In the genomic region with DNA sequence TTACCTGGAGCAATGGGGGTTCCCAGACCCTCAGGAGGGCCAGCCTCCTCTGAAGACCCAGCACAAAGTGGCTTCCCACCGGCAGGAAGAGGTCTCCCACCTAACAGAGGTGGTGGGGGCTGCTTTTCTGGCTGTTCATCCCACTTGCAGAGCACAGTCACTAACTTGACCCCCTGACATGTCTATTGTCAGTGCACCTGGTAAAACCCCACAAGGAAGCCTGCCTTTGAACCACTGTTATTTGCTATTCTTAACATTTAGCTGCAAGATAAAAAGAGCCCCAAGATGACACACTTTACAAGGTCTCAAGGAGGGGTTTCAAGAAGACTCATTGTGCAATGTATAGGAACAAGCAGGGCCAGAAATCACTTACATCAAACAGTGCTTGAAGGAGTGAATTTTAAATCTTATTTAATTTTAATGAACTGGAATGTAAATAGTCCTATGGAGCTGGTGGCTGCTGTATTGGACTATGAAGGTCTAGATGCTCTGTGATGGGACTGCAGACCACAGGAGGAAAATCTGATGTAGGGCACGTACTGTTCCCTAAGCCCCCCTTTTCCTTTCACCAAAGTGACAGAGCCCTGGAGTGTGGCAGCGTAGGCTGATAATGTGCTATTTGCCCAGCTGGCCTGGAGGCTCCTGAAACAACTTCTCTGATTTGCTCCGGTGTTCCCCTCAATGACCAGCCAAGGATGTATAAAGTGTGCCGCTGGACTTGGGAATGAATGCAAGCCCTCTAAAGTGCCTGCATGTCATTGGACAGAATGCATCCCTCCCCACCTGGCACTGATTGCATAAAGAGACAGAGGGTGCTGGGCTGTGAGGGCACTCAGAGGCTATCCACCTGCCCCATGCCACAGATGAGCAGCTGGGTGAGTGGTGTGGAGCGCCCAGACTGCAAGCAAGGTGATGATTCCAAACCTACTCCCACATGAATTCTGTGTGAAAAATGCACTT, we compare ENCODE assay signal across 18 cellular contexts.
A peak's percentile ranks its signal among the peaks of the same experiment; 100 is the strongest.
DNase-seq lines count a peak whose midpoint lies in the region; ATAC-seq and TF ChIP-seq lines count a peak whose summit lies in the region.
"Had no signal": no experiment of that assay in that cellular context is flagged by ENCODE, and none has a peak within 500 bp of the region (broad histone marks: within the 10 kb centered on the region; RNA-seq: fewer than 3 reads in every experiment).

No MANE protein-coding gene starts in this region.

- peaks cover 34% of the 10 kb centered on the region; the same call in 1 of the 2 replicates for H3K36me3 ChIP-seq in PC-9 (ENCODE audit: low read depth)
- H3K36me3 ChIP-seq: SJSA1 had no signal

- no peaks in the 10 kb centered on the region for H3K79me2 ChIP-seq in PC-9 (ENCODE audit: low read depth)
- H3K79me2 ChIP-seq: hepatocyte had no signal

- TF ChIP-seq CTCF in PC-9 (conservative IDR thresholded peaks at IDR 0.05) = no peak

- peaks cover 32% of the 10 kb centered on the region for H3K4me1 Mint-ChIP-seq in activated CD4-positive, alpha-beta T cell treated with anti-CD3 and anti-CD28 coated beads for 36 hours
- H3K4me1 Mint-ChIP-seq in IgD-negative memory B cell = peaks cover 21 to 50% (median 24%) of the 10 kb centered on the region in 3 donors
- peaks cover 28% of the 10 kb centered on the region for H3K4me1 Mint-ChIP-seq in activated naive CD8-positive, alpha-beta T cell treated with anti-CD3 and anti-CD28 coated beads, Interleukin-2, amount 10 ng/mL, durations not matched to agents 7 days and 5 days
- H3K4me1 Mint-ChIP-seq in stimulated activated naive CD8-positive, alpha-beta T cell treated with anti-CD3 and anti-CD28 coated beads, Interleukin-15, amount 100 ng/mL, for 72 hours = peaks cover 65% of the 10 kb centered on the region

- no peaks in the 10 kb centered on the region for H4K20me1 ChIP-seq in PC-9 (ENCODE audit: insufficient read depth)

- no peaks in the 10 kb centered on the region for H3K9me3 ChIP-seq in PC-9 (ENCODE audit: insufficient read depth, low read depth)
- H3K9me3 ChIP-seq: esophagus squamous epithelium, SJSA1 had no signal

- CTCF ChIA-PET in activated CD4-positive, alpha-beta T cell treated with anti-CD3 and anti-CD28 coated beads for 36 hours (lab: Charles Lee) = interaction anchor here (1.1 kb wide), 1 partner anchor 35 kb away, joined by 4 read pairs; no protein-coding TSS in a partner anchor
- CTCF ChIA-PET in PC-9 (lab: Charles Lee) = no interaction called here

- H3K4me3 Mint-ChIP-seq in activated CD4-positive, alpha-beta T cell treated with anti-CD3 and anti-CD28 coated beads for 36 hours = no peak overlapping the region
- H3K4me3 Mint-ChIP-seq in IgD-negative memory B cell = peak overlapping the region in 1 of 4 donors; percentile 88
- peak overlapping the region; percentile 44 for H3K4me3 Mint-ChIP-seq in activated naive CD8-positive, alpha-beta T cell treated with anti-CD3 and anti-CD28 coated beads, Interleukin-2, amount 10 ng/mL, durations not matched to agents 7 days and 5 days
- peak overlapping the region; percentile 69 to 76 for H3K4me3 Mint-ChIP-seq in stimulated activated naive CD8-positive, alpha-beta T cell treated with anti-CD3 and anti-CD28 coated beads, Interleukin-15, amount 100 ng/mL, for 72 hours
- H3K4me3 Mint-ChIP-seq: activated CD4-positive, alpha-beta memory T cell treated with anti-CD3 and anti-CD28 coated beads, Interleukin-2, amount 10 ng/mL, durations not matched to agents 7 days and 5 days; brain had no signal

- H3K27ac Mint-ChIP-seq in activated CD4-positive, alpha-beta T cell treated with anti-CD3 and anti-CD28 coated beads for 36 hours = peak overlapping the region; percentile 63
- peak overlapping the region in 2 of 3 donors; percentile 28 to 95 for H3K27ac Mint-ChIP-seq in IgD-negative memory B cell
- peak overlapping the region; percentile 65 for H3K27ac Mint-ChIP-seq in activated naive CD8-positive, alpha-beta T cell treated with anti-CD3 and anti-CD28 coated beads, Interleukin-2, amount 10 ng/mL, durations not matched to agents 7 days and 5 days
- H3K27ac Mint-ChIP-seq in stimulated activated naive CD8-positive, alpha-beta T cell treated with anti-CD3 and anti-CD28 coated beads, Interleukin-15, amount 100 ng/mL, for 72 hours = peak overlapping the region; percentile 69 to 97
- H3K27ac Mint-ChIP-seq: activated CD4-positive, alpha-beta memory T cell treated with anti-CD3 and anti-CD28 coated beads, Interleukin-2, amount 10 ng/mL, durations not matched to agents 7 days and 5 days had no signal

- H3K27me3 Mint-ChIP-seq in activated CD4-positive, alpha-beta T cell treated with anti-CD3 and anti-CD28 coated beads for 36 hours = peaks cover 22% of the 10 kb centered on the region
- peaks cover 11% of the 10 kb centered on the region for H3K27me3 Mint-ChIP-seq in IgD-negative memory B cell
- H3K27me3 Mint-ChIP-seq in activated naive CD8-positive, alpha-beta T cell treated with anti-CD3 and anti-CD28 coated beads, Interleukin-2, amount 10 ng/mL, durations not matched to agents 7 days and 5 days = peaks cover 8% of the 10 kb centered on the region
- peaks cover 45% of the 10 kb centered on the region for H3K27me3 Mint-ChIP-seq in stimulated activated naive CD8-positive, alpha-beta T cell treated with anti-CD3 and anti-CD28 coated beads, Interleukin-15, amount 100 ng/mL, for 72 hours

- no peaks in the 10 kb centered on the region for H3K27me3 ChIP-seq in PC-9 (ENCODE audit: insufficient read depth, low read depth)
- H3K27me3 ChIP-seq: esophagus squamous epithelium, hepatocyte, SJSA1 had no signal

- H3F3A ChIP-seq in PC-9 (ENCODE audit: insufficient read depth, low read depth) = no peaks in the 10 kb centered on the region

- intact Hi-C loops in activated CD4-positive, alpha-beta T cell treated with anti-CD3 and anti-CD28 coated beads for 36 hours (cut with DNase I, micrococcal nuclease) = no loop called here
- intact Hi-C loops in PC-9 (cut with micrococcal nuclease; ENCODE audit: unreplicated experiment) = no loop called here

- no peaks in the 10 kb centered on the region for H3K9me2 ChIP-seq in PC-9 (ENCODE audit: insufficient read depth)

- H3K4me2 ChIP-seq in PC-9 = no peak overlapping the region
- H3K4me2 ChIP-seq: hepatocyte had no signal

- DNase-seq in activated CD4-positive, alpha-beta T cell treated with anti-CD3 and anti-CD28 coated beads for 36 hours = no peak
- no peak for DNase-seq in activated CD4-positive, alpha-beta T cell treated with anti-CD3 and anti-CD28 coated beads, Interleukin-2, amount 50 U/mL, for 1 hour
- no peak for DNase-seq in activated naive CD8-positive, alpha-beta T cell treated with anti-CD3 and anti-CD28 coated beads, Interleukin-2, amount 10 ng/mL, durations not matched to agents 7 days and 5 days
- no peak for DNase-seq in stimulated activated naive CD8-positive, alpha-beta T cell treated with anti-CD3 and anti-CD28 coated beads, Interleukin-15, amount 100 ng/mL, for 72 hours
- no peak for DNase-seq in PC-9
- no peak for DNase-seq in ACHN
- DNase-seq: activated CD4-positive, alpha-beta memory T cell treated with anti-CD3 and anti-CD28 coated beads, Interleukin-2, amount 10 ng/mL, durations not matched to agents 7 days and 5 days; activated effector memory CD4-positive, alpha-beta T cell treated with anti-CD3 and anti-CD28 coated beads, Interleukin-2, amount 50 U/mL, for 16 hours; Calu3; dermis blood vessel endothelial cell; esophagus squamous epithelium; MM.1S; NCI-H2171 had no signal

- in situ Hi-C loops in ACHN (cut with HindIII; ENCODE audit: low pct_ligation_motif_present, low pct_unique_long_range_greater_than_20kb, low sequenced_read_pairs) = no loop called here

- no TSS peak for BruUV-seq in PC-9 (replicated peaks; lab: Mats Ljungman, UMichigan)

- no peak overlapping the region for H2AFZ ChIP-seq in PC-9
- H2AFZ ChIP-seq: hepatocyte had no signal

- H3K9me3 Mint-ChIP-seq in activated CD4-positive, alpha-beta T cell treated with anti-CD3 and anti-CD28 coated beads for 36 hours (ENCODE audit: low read depth) = no peaks in the 10 kb centered on the region
- no peaks in the 10 kb centered on the region for H3K9me3 Mint-ChIP-seq in IgD-negative memory B cell
- H3K9me3 Mint-ChIP-seq in activated naive CD8-positive, alpha-beta T cell treated with anti-CD3 and anti-CD28 coated beads, Interleukin-2, amount 10 ng/mL, durations not matched to agents 7 days and 5 days = no peaks in the 10 kb centered on the region
- no peaks in the 10 kb centered on the region for H3K9me3 Mint-ChIP-seq in stimulated activated naive CD8-positive, alpha-beta T cell treated with anti-CD3 and anti-CD28 coated beads, Interleukin-15, amount 100 ng/mL, for 72 hours
- H3K9me3 Mint-ChIP-seq: activated CD4-positive, alpha-beta memory T cell treated with anti-CD3 and anti-CD28 coated beads, Interleukin-2, amount 10 ng/mL, durations not matched to agents 7 days and 5 days had no signal

- no peaks in the 10 kb centered on the region for H3K4me1 ChIP-seq in PC-9 (replicated peaks; ENCODE audit: insufficient read depth)
- H3K4me1 ChIP-seq: esophagus squamous epithelium, SJSA1 had no signal

- peak; percentile 24 for ATAC-seq in activated CD4-positive, alpha-beta T cell treated with anti-CD3 and anti-CD28 coated beads for 36 hours
- no peak for ATAC-seq in activated naive CD8-positive, alpha-beta T cell treated with anti-CD3 and anti-CD28 coated beads, Interleukin-2, amount 10 ng/mL, durations not matched to agents 7 days and 5 days (ENCODE audit: low read depth)
- peak; percentile 6 for ATAC-seq in stimulated activated naive CD8-positive, alpha-beta T cell treated with anti-CD3 and anti-CD28 coated beads, Interleukin-15, amount 100 ng/mL, for 72 hours
- ATAC-seq in HG02798 (IDR thresholded peaks at IDR 0.05; ENCODE audit: poor library complexity, unreplicated experiment) = no peak

- no peaks in the 10 kb centered on the region for H3K36me3 Mint-ChIP-seq in activated CD4-positive, alpha-beta T cell treated with anti-CD3 and anti-CD28 coated beads for 36 hours (ENCODE audit: low read depth)
- no peaks in the 10 kb centered on the region for H3K36me3 Mint-ChIP-seq in IgD-negative memory B cell
- no peaks in the 10 kb centered on the region for H3K36me3 Mint-ChIP-seq in activated naive CD8-positive, alpha-beta T cell treated with anti-CD3 and anti-CD28 coated beads, Interleukin-2, amount 10 ng/mL, durations not matched to agents 7 days and 5 days
- H3K36me3 Mint-ChIP-seq: brain had no signal

- POLR2A ChIA-PET in activated CD4-positive, alpha-beta T cell treated with anti-CD3 and anti-CD28 coated beads for 36 hours (lab: Charles Lee) = no interaction called here
- POLR2A ChIA-PET in activated naive CD8-positive, alpha-beta T cell treated with anti-CD3 and anti-CD28 coated beads, Interleukin-2, amount 10 ng/mL, durations not matched to agents 7 days and 5 days (lab: Charles Lee) = no interaction called here
- POLR2A ChIA-PET in PC-9 (lab: Charles Lee; ENCODE audit: unreplicated experiment) = no interaction called here

- H3K27ac ChIP-seq in PC-9 = no peak overlapping the region
- H3K27ac ChIP-seq: hepatocyte, SJSA1 had no signal

- H3K4me3 ChIP-seq in PC-9 = no peak overlapping the region
- H3K4me3 ChIP-seq: esophagus squamous epithelium, hepatocyte, SJSA1 had no signal

Comparison
In these comparisons a context has a peak if more than half of its experiments do, and no peak if none do; other contexts are left out.
1. ATAC-seq: peak in activated CD4-positive, alpha-beta T cell treated with anti-CD3 and anti-CD28 coated beads for 36 hours (single experiment) and stimulated activated naive CD8-positive, alpha-beta T cell treated with anti-CD3 and anti-CD28 coated beads, Interleukin-15, amount 100 ng/mL, for 72 hours (single experiment); none in activated naive CD8-positive, alpha-beta T cell treated with anti-CD3 and anti-CD28 coated beads, Interleukin-2, amount 10 ng/mL, durations not matched to agents 7 days and 5 days (single experiment) and HG02798 (single experiment).
2. Peak in every context shown above with its lines, with median percentiles within 50 percentile points of each other: H3K27ac Mint-ChIP-seq.